Comparison of ENCODE assay signal across 10 cellular contexts in genomic region chr20:64224344-64225165, GRCh38. TPM values are rescaled to one million over a fixed set of nuclear protein-coding genes. Genes with fewer than 3 reads are reported as not detected.
A peak's percentile ranks its signal among the peaks of the same experiment; 100 is the strongest.
DNase-seq lines count a peak whose midpoint lies in the region; ATAC-seq and TF ChIP-seq lines count a peak whose summit lies in the region.
"Had no signal": no experiment of that assay in that cellular context is flagged by ENCODE, and none has a peak within 500 bp of the region (broad histone marks: within the 10 kb centered on the region; RNA-seq: fewer than 3 reads in every experiment).

No MANE protein-coding gene starts in this region.

- no peak for ATAC-seq in GM18873 (IDR thresholded peaks at IDR 0.05; ENCODE audit: low FRiP score, unreplicated experiment)

- in situ Hi-C loops in brain microvascular endothelial cell (cut with HindIII; ENCODE audit: low pct_ligation_motif_present, low sequenced_read_pairs): no loop called here

- CTCF ChIA-PET in AG04450 (lab: Charles Lee): interaction anchor here (0.8 to 1.8 kb wide), 3 partner anchors 12 to 104 kb away, joined by 4 to 8 read pairs (median 6); no protein-coding TSS in a partner anchor
- CTCF ChIA-PET in HEK293 (lab: Yijun Ruan, JAX): interaction anchor here (0.6 to 1.3 kb wide), 4 partner anchors 12 to 188 kb away, joined by 3 to 4 read pairs (median 4); partner anchors contain the start of gene LKAAEAR1

- no peak overlapping the region for H3K4me3 ChIP-seq in AG04450 (ENCODE audit: low read depth, low read length)
- H3K4me3 ChIP-seq in HEK293 (ENCODE audit: low read depth, low read length): no peak overlapping the region
- H3K4me3 ChIP-seq in brain microvascular endothelial cell (ENCODE audit: low read depth, low read length): no peak overlapping the region
- H3K4me3 ChIP-seq: lower lobe of right lung had no signal

- peak overlapping the region; percentile 97 for H3K27ac ChIP-seq in AG04450 (ENCODE audit: low read depth, low read length)
- H3K27ac ChIP-seq in HEK293 (ENCODE audit: extremely low read depth, low read depth, low read length): no peak overlapping the region
- H3K27ac ChIP-seq in brain microvascular endothelial cell: peak overlapping the region; percentile 53
- H3K27ac ChIP-seq: lower lobe of right lung had no signal

- H3K27me3 ChIP-seq in AG04450 (ENCODE audit: control insufficient read depth, insufficient read depth, low read length): peaks cover 19% of the 10 kb centered on the region
- H3K27me3 ChIP-seq in brain microvascular endothelial cell (replicated peaks): peaks cover 8% of the 10 kb centered on the region

- H3K9me3 ChIP-seq in AG04450 (ENCODE audit: control insufficient read depth, insufficient read depth, low read length) (no peaks in the 10 kb centered on the region), HEK293 (ENCODE audit: control insufficient read depth, insufficient read depth, low read depth, low read length) (no peaks in the 10 kb centered on the region)
- H3K9me3 ChIP-seq: lower lobe of right lung had no signal

- H3K4me1 ChIP-seq in HEK293 (ENCODE audit: control insufficient read depth, insufficient read depth, low read length): no peaks in the 10 kb centered on the region

- POLR2A ChIA-PET in AG04450 (lab: Yijun Ruan, JAX): interaction anchor here (0.7 to 2.7 kb wide), 4 partner anchors 9 to 37 kb away, joined by 3 to 13 read pairs (median 4); partner anchors contain the start of gene PCMTD2
- POLR2A ChIA-PET in HEK293 (lab: Yijun Ruan, JAX): no interaction called here

- TF ChIP-seq CTCF in AG04450 (IDR thresholded peaks at IDR 0.05; ENCODE audit: low read depth, low read length) (peak; percentile 26; the same call in 1 of the 2 replicates), HEK293 (tag by site-specific recombination; IDR thresholded peaks at IDR 0.05) (no peak), brain microvascular endothelial cell (IDR thresholded peaks at IDR 0.05; ENCODE audit: low read depth, low read length, missing control alignments) (peak; percentile 20)

- DNase-seq in AG04450 (ENCODE audit: low read depth, low spot score): peak; percentile 87
- peak; percentile 87 for DNase-seq in brain microvascular endothelial cell
- peak; percentile 83 for DNase-seq in kidney glomerular epithelial cell (lab: John Stamatoyannopoulos, UW)
- DNase-seq in ureter (ENCODE audit: low spot score): no peak
- no peak for DNase-seq in cortex of kidney (lab: John Stamatoyannopoulos, UW)
- DNase-seq in SHP77 treated with DMSO at 0.1 percent for 48 hours (lab: John Stamatoyannopoulos, UW): no peak
- DNase-seq: aorta, lower lobe of right lung had no signal

- H3K36me3 ChIP-seq in HEK293 (ENCODE audit: control insufficient read depth in 2 of 2, insufficient read depth in 1 of 2, low read length in 2 of 2) (no peaks in the 10 kb centered on the region), brain microvascular endothelial cell (replicated peaks) (no peaks in the 10 kb centered on the region)
- H3K36me3 ChIP-seq: lower lobe of right lung had no signal

TF ChIP-seq in HEK293, 187 proteins besides CTCF, POLR2A, EP300 and RAD21 (continues in another document):
- no peak for TF ChIP-seq ZNF707 (tag by site-specific recombination; IDR thresholded peaks at IDR 0.05)
- TF ChIP-seq KLF10 (tag by site-specific recombination; IDR thresholded peaks at IDR 0.05): no peak
- TF ChIP-seq GLIS1 (tag by site-specific recombination; IDR thresholded peaks at IDR 0.05): peak; percentile 28; the same call in 1 of the 2 replicates
- no peak for TF ChIP-seq ZNF148 (tag by site-specific recombination; IDR thresholded peaks at IDR 0.05; ENCODE audit: borderline replicate concordance)
- peak; percentile 66 for TF ChIP-seq ZFHX2 (tag by site-specific recombination; conservative IDR thresholded peaks at IDR 0.05)
- no peak for TF ChIP-seq REPIN1 (tag by site-specific recombination; IDR thresholded peaks at IDR 0.05; ENCODE audit: low read depth)
- TF ChIP-seq ZNF549 (tag by site-specific recombination; IDR thresholded peaks at IDR 0.05): no peak
- TF ChIP-seq ELK4 (IDR thresholded peaks at IDR 0.05; ENCODE audit: borderline replicate concordance, low read depth, low read length): no peak
- 0 out of 2 replicates have a peak, but pooled peaks have one; percentile 30 for TF ChIP-seq SP7 (tag by site-specific recombination; IDR thresholded peaks at IDR 0.05)
- no peak for TF ChIP-seq ZBTB26 (tag by site-specific recombination; optimal IDR thresholded peaks at IDR 0.05)
- no peak for TF ChIP-seq ZNF791 (tag by site-specific recombination; IDR thresholded peaks at IDR 0.05)
- no peak for TF ChIP-seq ZNF175 (tag by site-specific recombination; IDR thresholded peaks at IDR 0.05)
- no peak for TF ChIP-seq ZSCAN4 (tag by site-specific recombination; IDR thresholded peaks at IDR 0.05)
- no peak for TF ChIP-seq ZNF610 (tag by site-specific recombination; IDR thresholded peaks at IDR 0.05; ENCODE audit: borderline replicate concordance)
- no peak for TF ChIP-seq ZNF626 (tag by site-specific recombination; IDR thresholded peaks at IDR 0.05)
- no peak for TF ChIP-seq ZNF555 (tag by site-specific recombination; conservative IDR thresholded peaks at IDR 0.05)

RNA-seq across cellular contexts. Expression of gene PCMTD2, which starts 31.0 kb away (rescaled TPM):
- polyA plus RNA-seq in AG04450 (2011; rRNA removed): 32.4 and 42.7 TPM in 2 replicates
- 15.7 and 20.2 TPM in 2 replicates for polyA minus RNA-seq in AG04450 (2011; rRNA and poly(A)+ RNA removed)
- total RNA-seq in ureter: 58.2 TPM

Comparison
In these comparisons a context has a peak if more than half of its experiments do, and no peak if none do; other contexts are left out.
1. DNase-seq: peak in AG04450 (single experiment), brain microvascular endothelial cell (single experiment) and kidney glomerular epithelial cell (single experiment); none in ureter (single experiment), cortex of kidney (single experiment) and SHP77 treated with DMSO at 0.1 percent for 48 hours (single experiment).